8 cellular contexts compared by ENCODE assay signal in genomic region chr7:1555813-1556540, GRCh38. TPM values are rescaled to one million over a fixed set of nuclear protein-coding genes. Genes with fewer than 3 reads are reported as not detected.
DNase-seq lines count a peak whose midpoint lies in the region; ATAC-seq, FAIRE-seq and TF ChIP-seq lines count a peak whose summit lies in the region.

Gene TMEM184A (minus strand): TSS chr7:1556205. CDS start chr7:1555484, 721 bp downstream.

- H3K9ac ChIP-seq in keratinocyte (ENCODE audit: control insufficient read depth, extremely low read depth, insufficient read depth, low read length) = peak within 1 kb of the TSS; percentile 67

- H3K4me1 Mint-ChIP-seq in activated naive CD8-positive, alpha-beta T cell treated with anti-CD3 and anti-CD28 coated beads for 36 hours = peaks cover 3% of the 10 kb centered on the region
- peaks cover 2 to 6% of the 10 kb centered on the region in 2 donors for H3K4me1 Mint-ChIP-seq in stimulated activated naive B cell treated with anti-CD40 and anti-IgM and Interleukin-4, amounts not matched to agents 10 μg/mL and 1 μg/mL and 100 μg/mL, for 72 hours

- H3K79me2 ChIP-seq in keratinocyte (ENCODE audit: control insufficient read depth, insufficient read depth, low read length) = no peaks in the 10 kb centered on the region

- no peaks in the 10 kb centered on the region for H4K20me1 ChIP-seq in keratinocyte (ENCODE audit: control insufficient read depth, extremely low read depth, insufficient read depth, low read length)

- no peak within 1 kb of the TSS for H3K27ac Mint-ChIP-seq in activated naive CD8-positive, alpha-beta T cell treated with anti-CD3 and anti-CD28 coated beads for 36 hours
- no peak within 1 kb of the TSS for H3K27ac Mint-ChIP-seq in stimulated activated naive B cell treated with anti-CD40 and anti-IgM and Interleukin-4, amounts not matched to agents 10 μg/mL and 1 μg/mL and 100 μg/mL, for 72 hours

- H3K27ac ChIP-seq in keratinocyte (ENCODE audit: control insufficient read depth, insufficient read depth, low read length) = peak within 1 kb of the TSS; percentile 63

- H3K4me1 ChIP-seq in BE2C = no peaks in the 10 kb centered on the region
- H3K4me1 ChIP-seq in keratinocyte (ENCODE audit: control insufficient read depth, extremely low read depth, insufficient read depth, low read length) = peaks cover 38% of the 10 kb centered on the region

- peak; percentile 80 to 84 for ATAC-seq in stimulated activated naive B cell treated with anti-CD40 and anti-IgM and Interleukin-4, amounts not matched to agents 10 μg/mL and 1 μg/mL and 100 μg/mL, for 72 hours (replicated peaks)
- ATAC-seq in HG02938 (IDR thresholded peaks at IDR 0.05; ENCODE audit: unreplicated experiment) = no peak

- no peaks in the 10 kb centered on the region for H3K9me3 Mint-ChIP-seq in activated naive CD8-positive, alpha-beta T cell treated with anti-CD3 and anti-CD28 coated beads for 36 hours
- H3K9me3 Mint-ChIP-seq in stimulated activated naive B cell treated with anti-CD40 and anti-IgM and Interleukin-4, amounts not matched to agents 10 μg/mL and 1 μg/mL and 100 μg/mL, for 72 hours = no peaks in the 10 kb centered on the region

- H3K4me2 ChIP-seq in keratinocyte (ENCODE audit: control insufficient read depth, extremely low read depth, insufficient read depth, low read depth, low read length) = peak within 1 kb of the TSS; percentile 67

- H2AFZ ChIP-seq in keratinocyte (ENCODE audit: control insufficient read depth, low read length) = peak within 1 kb of the TSS; percentile 81

- H3K4me3 Mint-ChIP-seq in activated naive CD8-positive, alpha-beta T cell treated with anti-CD3 and anti-CD28 coated beads for 36 hours = no peak within 1 kb of the TSS
- no peak within 1 kb of the TSS for H3K4me3 Mint-ChIP-seq in stimulated activated naive B cell treated with anti-CD40 and anti-IgM and Interleukin-4, amounts not matched to agents 10 μg/mL and 1 μg/mL and 100 μg/mL, for 72 hours

- no peaks in the 10 kb centered on the region for H3K9me3 ChIP-seq in BE2C
- no peaks in the 10 kb centered on the region for H3K9me3 ChIP-seq in keratinocyte (ENCODE audit: control insufficient read depth, low read depth, low read length)

- peak; percentile 61 for DNase-seq in BE2C
- DNase-seq in HFF-Myc (ENCODE audit: extremely low read depth, low read depth) = no peak
- peak; percentile 96 for DNase-seq in NCI-H774 (lab: John Stamatoyannopoulos, UW)
- peak; percentile 62 for DNase-seq in activated naive CD8-positive, alpha-beta T cell treated with anti-CD3 and anti-CD28 coated beads for 36 hours
- no peak for DNase-seq in keratinocyte (ENCODE audit: low read depth, low spot score)
- peak; percentile 31 for DNase-seq in stimulated activated naive B cell treated with anti-CD40 and anti-IgM and Interleukin-4, amounts not matched to agents 10 μg/mL and 1 μg/mL and 100 μg/mL, for 72 hours
- no peak for DNase-seq in DMS114 treated with DMSO at 0.1 percent for 48 hours (lab: John Stamatoyannopoulos, UW; ENCODE audit: unreplicated experiment)

- TF ChIP-seq CTCF in BE2C (IDR thresholded peaks at IDR 0.05; ENCODE audit: low read depth, low read length) (peak; percentile 53), HFF-Myc (IDR thresholded peaks at IDR 0.05; ENCODE audit: low read depth, low read length, missing control alignments) (peak; percentile 21), keratinocyte (optimal IDR thresholded peaks at IDR 0.05 in 1 of 3, IDR thresholded peaks at IDR 0.05 in 1 of 3, conservative IDR thresholded peaks at IDR 0.05 in 1 of 3; ENCODE audit: extremely low read depth in 1 of 3, insufficient read depth in 2 of 3, low read length in 3 of 3) (peak in 2 of 3 experiments; percentile 51 to 78)

- no peaks in the 10 kb centered on the region for H3K27me3 Mint-ChIP-seq in activated naive CD8-positive, alpha-beta T cell treated with anti-CD3 and anti-CD28 coated beads for 36 hours
- H3K27me3 Mint-ChIP-seq in stimulated activated naive B cell treated with anti-CD40 and anti-IgM and Interleukin-4, amounts not matched to agents 10 μg/mL and 1 μg/mL and 100 μg/mL, for 72 hours = no peaks in the 10 kb centered on the region

- dilution Hi-C loops in keratinocyte (cut with MboI; ENCODE audit: extremely low pct_ligation_motif_present, low sequenced_read_pairs) = no loop called here

- no peaks in the 10 kb centered on the region for H3K9me1 ChIP-seq in keratinocyte (ENCODE audit: control insufficient read depth, extremely low read depth, insufficient read depth, low read length)

- H3K36me3 Mint-ChIP-seq in activated naive CD8-positive, alpha-beta T cell treated with anti-CD3 and anti-CD28 coated beads for 36 hours = no peaks in the 10 kb centered on the region
- no peaks in the 10 kb centered on the region for H3K36me3 Mint-ChIP-seq in stimulated activated naive B cell treated with anti-CD40 and anti-IgM and Interleukin-4, amounts not matched to agents 10 μg/mL and 1 μg/mL and 100 μg/mL, for 72 hours

- no peaks in the 10 kb centered on the region for H3K27me3 ChIP-seq in BE2C
- H3K27me3 ChIP-seq in keratinocyte (ENCODE audit: control insufficient read depth, extremely low read depth, insufficient read depth, low read length) = no peaks in the 10 kb centered on the region

- no peak for FAIRE-seq in keratinocyte (lab: Jason Lieb, UNC)

- no peak within 1 kb of the TSS for H3K4me3 ChIP-seq in BE2C (ENCODE audit: low read depth, low read length)
- H3K4me3 ChIP-seq in HFF-Myc (replicated peaks; ENCODE audit: low read depth, low read length) = no peak within 1 kb of the TSS; the same call in 1 of the 2 replicates
- H3K4me3 ChIP-seq in keratinocyte (ENCODE audit: control insufficient read depth in 2 of 3, extremely low read depth in 1 of 3, insufficient read depth in 2 of 3, low read depth in 1 of 3, low read length in 3 of 3) = peak within 1 kb of the TSS in 1 of 3 experiments; percentile 26

- H3K36me3 ChIP-seq in BE2C = no peaks in the 10 kb centered on the region
- H3K36me3 ChIP-seq in keratinocyte (ENCODE audit: control insufficient read depth in 2 of 2, extremely low read depth in 1 of 2, insufficient read depth in 2 of 2, low read length in 2 of 2) = no peaks in the 10 kb centered on the region

RNA-seq across cellular contexts. Expression of gene TMEM184A, which starts in this region (rescaled TPM):
- 0.59 TPM for polyA plus RNA-seq in BE2C (2012; ENCODE audit: insufficient read depth, insufficient read length, low read depth)
- total RNA-seq in activated naive CD8-positive, alpha-beta T cell treated with anti-CD3 and anti-CD28 coated beads for 36 hours = under 1 TPM; 0.14 to 0.22 TPM
- 1.6 to 15.6 TPM (median 2.9 TPM) in 3 replicates for polyA plus RNA-seq in keratinocyte
- polyA plus RNA-seq in keratinocyte (2011; ENCODE audit: low read depth) = 6.2 TPM
- 2.5 and 3.6 TPM in 2 replicates for polyA plus RNA-seq in keratinocyte (2011; cell fraction: cytosol; rRNA removed)
- polyA plus RNA-seq in keratinocyte (2011; cell fraction: nucleus; rRNA removed) = 21.3 and 26.8 TPM in 2 replicates
- 2.2 and 17.5 TPM in 2 replicates for polyA plus RNA-seq in keratinocyte (2012; ENCODE audit: low replicate concordance)
- 3.2 to 18.8 TPM (median 8.7 TPM) in 3 replicates for polyA minus RNA-seq in keratinocyte
- polyA minus RNA-seq in keratinocyte (2011; cell fraction: cytosol; rRNA and poly(A)+ RNA removed) = 2.3 TPM
- 10.5 and 15.3 TPM in 2 replicates for polyA minus RNA-seq in keratinocyte (2011; cell fraction: nucleus; rRNA and poly(A)+ RNA removed)

Comparison
In these comparisons a context has a peak if more than half of its experiments do, and no peak if none do; other contexts are left out.
1. Peak in DNase-seq in activated naive CD8-positive, alpha-beta T cell treated with anti-CD3 and anti-CD28 coated beads for 36 hours; RNA of the gene not detected or under 1 TPM.
2. DNase-seq: peak in BE2C (single experiment), NCI-H774 (single experiment) and stimulated activated naive B cell treated with anti-CD40 and anti-IgM and Interleukin-4, amounts not matched to agents 10 μg/mL and 1 μg/mL and 100 μg/mL, for 72 hours (single experiment); none in HFF-Myc (single experiment), keratinocyte (single experiment) and DMS114 treated with DMSO at 0.1 percent for 48 hours (single experiment).
3. Peak in every context shown above with its lines, with median percentiles within 50 percentile points of each other: CTCF ChIP-seq.